ENCODE assay signal across 8 cellular contexts in genomic region chr6:134174790-134175531, GRCh38.
DNase-seq lines count a peak whose midpoint lies in the region; ATAC-seq and TF ChIP-seq lines count a peak whose summit lies in the region.

No MANE protein-coding gene starts in this region.

- H3K4me3 ChIP-seq in NT2/D1 (ENCODE audit: insufficient read length, low read depth), result peak overlapping the region; percentile 64

- peak overlapping the region; percentile 83 for H3K27ac Mint-ChIP-seq in endothelial cell (ENCODE audit: unreplicated experiment)

- H3K9ac ChIP-seq in NT2/D1 (ENCODE audit: insufficient read length, low read depth), result peak overlapping the region; percentile 83

- peak; percentile 76 for ATAC-seq in GM21367 (IDR thresholded peaks at IDR 0.05; ENCODE audit: unreplicated experiment)

- in situ Hi-C loops in Caki2 (cut with HindIII; ENCODE audit: low pct_unique_long_range_greater_than_20kb, low sequenced_read_pairs), result no loop called here

- H3K27me3 ChIP-seq in NT2/D1 (ENCODE audit: insufficient read depth, insufficient read length), result peaks cover 18% of the 10 kb centered on the region

- peak overlapping the region; percentile 90 for H3K4me3 Mint-ChIP-seq in endothelial cell (ENCODE audit: unreplicated experiment)

- peaks cover 7% of the 10 kb centered on the region for H3K36me3 Mint-ChIP-seq in endothelial cell (ENCODE audit: low read depth, unreplicated experiment)

- H3K9me3 Mint-ChIP-seq in endothelial cell (ENCODE audit: unreplicated experiment), result no peaks in the 10 kb centered on the region

- TF ChIP-seq CTCF in endothelial cell (IDR thresholded peaks at IDR 0.05; ENCODE audit: unreplicated experiment), result no peak

- DNase-seq in Caki2 (ENCODE audit: low read depth), result peak; percentile 92
- peak; percentile 86 for DNase-seq in HT1080 (ENCODE audit: low read depth)
- no peak for DNase-seq in NT2/D1 (ENCODE audit: low read depth, low spot score)
- DNase-seq in activated CD8-positive, alpha-beta memory T cell treated with anti-CD3 and anti-CD28 coated beads, Interleukin-2, amount 50 U/mL, for 48 hours, result peak; percentile 97
- peak; percentile 93 for DNase-seq in endothelial cell (ENCODE audit: low spot score)
- peak; percentile 95 for DNase-seq in middle frontal gyrus (ENCODE audit: extremely low spot score, low spot score)
- peak; percentile 91 to 94 for DNase-seq in stimulated activated CD8-positive, alpha-beta memory T cell treated with anti-CD3 and anti-CD28 coated beads, Interleukin-2, amount 100 ng/mL, for 1 hour (ENCODE audit: low read depth in 2 of 2)

- peaks cover 31% of the 10 kb centered on the region for H3K4me1 Mint-ChIP-seq in endothelial cell (ENCODE audit: unreplicated experiment)

- H3K4me1 ChIP-seq in NT2/D1 (ENCODE audit: insufficient read depth, insufficient read length), result no peaks in the 10 kb centered on the region

- H3K9me3 ChIP-seq in NT2/D1 (ENCODE audit: insufficient read depth, low read length), result no peaks in the 10 kb centered on the region

- H3K36me3 ChIP-seq in NT2/D1 (ENCODE audit: insufficient read depth, insufficient read length, low read length), result peaks cover 38% of the 10 kb centered on the region

- H3K27me3 Mint-ChIP-seq in endothelial cell (ENCODE audit: unreplicated experiment), result peaks cover 13% of the 10 kb centered on the region
